2 cellular contexts compared by ENCODE assay signal in the genomic region with DNA sequence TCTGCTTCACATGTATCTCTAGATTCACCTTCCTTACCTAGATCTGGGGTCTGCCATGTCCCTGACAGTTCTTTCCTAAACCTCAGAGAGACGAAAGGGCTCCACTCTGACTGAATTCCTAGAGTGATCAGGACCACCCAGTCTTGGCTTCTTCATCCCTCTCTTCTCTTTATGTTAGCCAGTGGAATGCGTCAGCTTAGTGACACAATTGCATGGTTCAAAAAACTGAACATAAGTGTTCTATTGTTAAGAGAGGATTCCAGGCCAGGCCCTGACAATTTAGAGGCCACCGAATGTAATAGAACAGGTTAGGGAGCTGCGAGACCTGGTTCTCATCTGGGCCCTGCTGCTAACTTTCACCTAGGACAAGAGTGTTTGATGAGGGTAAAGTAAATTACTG.
TF ChIP-seq lines count a peak whose summit lies in the region.

No MANE protein-coding gene starts in this region.

TF ChIP-seq in IMR-90, 13 proteins besides CTCF, POLR2A, EP300 and RAD21 (continued from another document):
- TF ChIP-seq USF2 (IDR thresholded peaks at IDR 0.05; ENCODE audit: low read depth, low read length) (no peak), BHLHE40 (IDR thresholded peaks at IDR 0.05; ENCODE audit: low read depth, low read length) (no peak), MAFK (IDR thresholded peaks at IDR 0.05; ENCODE audit: low read depth, low read length) (no peak), ELK1 (IDR thresholded peaks at IDR 0.05; ENCODE audit: borderline replicate concordance, low read depth, low read length) (no peak), NFE2L2 (IDR thresholded peaks at IDR 0.05; ENCODE audit: low read depth, low read length) (no peak), RFX5 (IDR thresholded peaks at IDR 0.05; ENCODE audit: low read depth, low read length) (no peak), MAZ (IDR thresholded peaks at IDR 0.05; ENCODE audit: borderline replicate concordance, low read depth, low read length) (no peak), SMC3 (IDR thresholded peaks at IDR 0.05; ENCODE audit: low read depth, low read length) (no peak), RCOR1 (IDR thresholded peaks at IDR 0.05; ENCODE audit: insufficient replicate concordance, low read length) (no peak), CHD1 (IDR thresholded peaks at IDR 0.05; ENCODE audit: low read depth, low read length) (no peak), CEBPB (IDR thresholded peaks at IDR 0.05; ENCODE audit: low read depth, low read length) (no peak)

TF ChIP-seq in WTC11, 78 proteins besides CTCF, POLR2A, EP300 and RAD21:
- TF ChIP-seq ZNF512 (CRISPR knock-in tag; IDR thresholded peaks at IDR 0.05; ENCODE audit: borderline replicate concordance): no peak
- TF ChIP-seq NR3C1 (CRISPR knock-in tag; conservative IDR thresholded peaks at IDR 0.05; ENCODE audit: low read depth): no peak
- TF ChIP-seq SP1 (CRISPR knock-in tag; conservative IDR thresholded peaks at IDR 0.05): no peak
- TF ChIP-seq ETV6 (CRISPR knock-in tag; IDR thresholded peaks at IDR 0.05): no peak
- TF ChIP-seq, protein P1, sequence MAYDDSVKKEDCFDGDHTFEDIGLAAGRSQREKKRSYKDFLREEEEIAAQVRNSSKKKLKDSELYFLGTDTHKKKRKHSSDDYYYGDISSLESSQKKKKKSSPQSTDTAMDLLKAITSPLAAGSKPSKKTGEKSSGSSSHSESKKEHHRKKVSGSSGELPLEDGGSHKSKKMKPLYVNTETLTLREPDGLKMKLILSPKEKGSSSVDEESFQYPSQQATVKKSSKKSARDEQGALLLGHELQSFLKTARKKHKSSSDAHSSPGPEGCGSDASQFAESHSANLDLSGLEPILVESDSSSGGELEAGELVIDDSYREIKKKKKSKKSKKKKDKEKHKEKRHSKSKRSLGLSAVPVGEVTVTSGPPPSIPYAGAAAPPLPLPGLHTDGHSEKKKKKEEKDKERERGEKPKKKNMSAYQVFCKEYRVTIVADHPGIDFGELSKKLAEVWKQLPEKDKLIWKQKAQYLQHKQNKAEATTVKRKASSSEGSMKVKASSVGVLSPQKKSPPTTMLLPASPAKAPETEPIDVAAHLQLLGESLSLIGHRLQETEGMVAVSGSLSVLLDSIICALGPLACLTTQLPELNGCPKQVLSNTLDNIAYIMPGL (CRISPR knock-in tag; IDR thresholded peaks at IDR 0.05): no peak
- no peak for TF ChIP-seq TEAD1 (CRISPR knock-in tag; IDR thresholded peaks at IDR 0.05)
- no peak for TF ChIP-seq MXD4 (CRISPR knock-in tag; IDR thresholded peaks at IDR 0.05; ENCODE audit: borderline replicate concordance)
- TF ChIP-seq PRRX2 (CRISPR knock-in tag; IDR thresholded peaks at IDR 0.05): no peak
- TF ChIP-seq CREB1 (CRISPR knock-in tag; IDR thresholded peaks at IDR 0.05): no peak
- no peak for TF ChIP-seq ATF1 (CRISPR knock-in tag; IDR thresholded peaks at IDR 0.05)
- TF ChIP-seq ZNF396 (CRISPR knock-in tag; IDR thresholded peaks at IDR 0.05; ENCODE audit: borderline replicate concordance): no peak
- no peak for TF ChIP-seq ESRRA (CRISPR knock-in tag; IDR thresholded peaks at IDR 0.05; ENCODE audit: borderline replicate concordance)
- no peak for TF ChIP-seq ELF4 (CRISPR knock-in tag; IDR thresholded peaks at IDR 0.05; ENCODE audit: low read depth)
- TF ChIP-seq FOXJ3 (CRISPR knock-in tag; IDR thresholded peaks at IDR 0.05; ENCODE audit: borderline replicate concordance): no peak
- no peak for TF ChIP-seq RELA (CRISPR knock-in tag; IDR thresholded peaks at IDR 0.05; ENCODE audit: borderline replicate concordance)
- TF ChIP-seq SMAD3 (CRISPR knock-in tag; IDR thresholded peaks at IDR 0.05; ENCODE audit: borderline replicate concordance): no peak
- no peak for TF ChIP-seq ZSCAN18 (CRISPR knock-in tag; IDR thresholded peaks at IDR 0.05)
- no peak for TF ChIP-seq KAT7 (CRISPR knock-in tag; IDR thresholded peaks at IDR 0.05; ENCODE audit: borderline replicate concordance)
TF ChIP-seq in WTC11: peak in this region for 0.
